Comparison of ENCODE assay signal across 21 cellular contexts in genomic region chr18:33020877-33021276, GRCh38.
"Had no signal": no experiment of that assay in that cellular context is flagged by ENCODE, and none has a peak within 500 bp of the region (broad histone marks: within the 10 kb centered on the region; RNA-seq: fewer than 3 reads in every experiment).

No MANE protein-coding gene starts in this region.

- FAIRE-seq: astrocyte, keratinocyte had no signal

- H3K36me3 Mint-ChIP-seq: activated naive CD4-positive, alpha-beta T cell treated with anti-CD3 and anti-CD28 coated beads, Interleukin-2, amount 50 U/mL, for 24 hours; natural killer cell; stimulated activated memory B cell treated with anti-CD40 and anti-IgM and Interleukin-4, amounts not matched to agents 10 μg/mL and 1 μg/mL and 100 μg/mL, for 72 hours had no signal

- H3K9ac ChIP-seq: parathyroid adenoma had no signal

- H3K27me3 ChIP-seq: adrenal gland, breast epithelium, neutrophil, upper lobe of left lung had no signal

- H3K27ac ChIP-seq: adrenal gland, breast epithelium, lower lobe of right lung, neutrophil, parathyroid adenoma, thoracic aorta, upper lobe of left lung had no signal

- H3K4me1 ChIP-seq: adrenal gland, breast epithelium, lower lobe of right lung, parathyroid adenoma, upper lobe of left lung had no signal

- H3K9me3 ChIP-seq: adrenal gland, breast epithelium, lower lobe of right lung, neutrophil, thoracic aorta, upper lobe of left lung had no signal

- H3K4me3 ChIP-seq: adrenal gland, breast epithelium, lower lobe of right lung, thoracic aorta, upper lobe of left lung had no signal

- H3K9me3 Mint-ChIP-seq: activated naive CD4-positive, alpha-beta T cell treated with anti-CD3 and anti-CD28 coated beads, Interleukin-2, amount 50 U/mL, for 24 hours; activated T-cell treated with anti-CD3 and anti-CD28 coated beads, Interleukin-2, amount 50 U/mL, for 72 hours; stimulated activated memory B cell treated with anti-CD40 and anti-IgM and Interleukin-4, amounts not matched to agents 10 μg/mL and 1 μg/mL and 100 μg/mL, for 72 hours had no signal

- H3K79me2 ChIP-seq: parathyroid adenoma had no signal

- H3K27me3 Mint-ChIP-seq: activated naive CD4-positive, alpha-beta T cell treated with anti-CD3 and anti-CD28 coated beads, Interleukin-2, amount 50 U/mL, for 24 hours; effector memory CD8-positive, alpha-beta T cell had no signal

- H3K36me3 ChIP-seq: adrenal gland, lower lobe of right lung, neutrophil, thoracic aorta, upper lobe of left lung had no signal

- DNase-seq: activated CD4-positive, alpha-beta T cell treated with anti-CD3 and anti-CD28 coated beads, Interleukin-2, amount 50 U/mL, for 4 hours; activated effector memory CD4-positive, alpha-beta T cell treated with anti-CD3 and anti-CD28 coated beads, Interleukin-2, amount 50 U/mL, for 16 hours; activated T-cell treated with anti-CD3 and anti-CD28 coated beads, Interleukin-2, amount 50 U/mL, for 72 hours; adrenal gland; dermis blood vessel endothelial cell; effector memory CD8-positive, alpha-beta T cell; foreskin melanocyte; hypothalamus; lower lobe of right lung; natural killer cell; stimulated activated CD4-positive, alpha-beta T cell treated with anti-CD3 and anti-CD28 coated beads, Interleukin-4, amount 100 ng/mL, for 24 hours; upper lobe of left lung had no signal

- H3K4me3 Mint-ChIP-seq: activated naive CD4-positive, alpha-beta T cell treated with anti-CD3 and anti-CD28 coated beads, Interleukin-2, amount 50 U/mL, for 24 hours; activated T-cell treated with anti-CD3 and anti-CD28 coated beads, Interleukin-2, amount 50 U/mL, for 72 hours; effector memory CD8-positive, alpha-beta T cell; natural killer cell; stimulated activated memory B cell treated with anti-CD40 and anti-IgM and Interleukin-4, amounts not matched to agents 10 μg/mL and 1 μg/mL and 100 μg/mL, for 72 hours had no signal

- ATAC-seq: activated T-cell treated with anti-CD3 and anti-CD28 coated beads, Interleukin-2, amount 50 U/mL, for 72 hours; effector memory CD8-positive, alpha-beta T cell; lower lobe of right lung; natural killer cell; sciatic nerve; stimulated activated memory B cell treated with anti-CD40 and anti-IgM and Interleukin-4, amounts not matched to agents 10 μg/mL and 1 μg/mL and 100 μg/mL, for 72 hours had no signal

- H2AFZ ChIP-seq: parathyroid adenoma had no signal

- H3K4me1 Mint-ChIP-seq: activated naive CD4-positive, alpha-beta T cell treated with anti-CD3 and anti-CD28 coated beads, Interleukin-2, amount 50 U/mL, for 24 hours; natural killer cell; stimulated activated memory B cell treated with anti-CD40 and anti-IgM and Interleukin-4, amounts not matched to agents 10 μg/mL and 1 μg/mL and 100 μg/mL, for 72 hours had no signal

- H3K27ac Mint-ChIP-seq: activated naive CD4-positive, alpha-beta T cell treated with anti-CD3 and anti-CD28 coated beads, Interleukin-2, amount 50 U/mL, for 24 hours; activated T-cell treated with anti-CD3 and anti-CD28 coated beads, Interleukin-2, amount 50 U/mL, for 72 hours; effector memory CD8-positive, alpha-beta T cell; natural killer cell; stimulated activated memory B cell treated with anti-CD40 and anti-IgM and Interleukin-4, amounts not matched to agents 10 μg/mL and 1 μg/mL and 100 μg/mL, for 72 hours had no signal
